1 cellular context compared by ENCODE assay signal in genomic region chr5:132659598-132660493, GRCh38.
TF ChIP-seq lines count a peak whose summit lies in the region.

No MANE protein-coding gene starts in this region.

TF ChIP-seq in HepG2, 621 proteins besides CTCF, POLR2A, EP300 and RAD21:
- TF ChIP-seq HOXD1 (CRISPR knock-in tag; IDR thresholded peaks at IDR 0.05) = no peak
TF ChIP-seq in HepG2: peak in this region for 0.
